ENCODE assay signal across 8 cellular contexts in the genomic region with DNA sequence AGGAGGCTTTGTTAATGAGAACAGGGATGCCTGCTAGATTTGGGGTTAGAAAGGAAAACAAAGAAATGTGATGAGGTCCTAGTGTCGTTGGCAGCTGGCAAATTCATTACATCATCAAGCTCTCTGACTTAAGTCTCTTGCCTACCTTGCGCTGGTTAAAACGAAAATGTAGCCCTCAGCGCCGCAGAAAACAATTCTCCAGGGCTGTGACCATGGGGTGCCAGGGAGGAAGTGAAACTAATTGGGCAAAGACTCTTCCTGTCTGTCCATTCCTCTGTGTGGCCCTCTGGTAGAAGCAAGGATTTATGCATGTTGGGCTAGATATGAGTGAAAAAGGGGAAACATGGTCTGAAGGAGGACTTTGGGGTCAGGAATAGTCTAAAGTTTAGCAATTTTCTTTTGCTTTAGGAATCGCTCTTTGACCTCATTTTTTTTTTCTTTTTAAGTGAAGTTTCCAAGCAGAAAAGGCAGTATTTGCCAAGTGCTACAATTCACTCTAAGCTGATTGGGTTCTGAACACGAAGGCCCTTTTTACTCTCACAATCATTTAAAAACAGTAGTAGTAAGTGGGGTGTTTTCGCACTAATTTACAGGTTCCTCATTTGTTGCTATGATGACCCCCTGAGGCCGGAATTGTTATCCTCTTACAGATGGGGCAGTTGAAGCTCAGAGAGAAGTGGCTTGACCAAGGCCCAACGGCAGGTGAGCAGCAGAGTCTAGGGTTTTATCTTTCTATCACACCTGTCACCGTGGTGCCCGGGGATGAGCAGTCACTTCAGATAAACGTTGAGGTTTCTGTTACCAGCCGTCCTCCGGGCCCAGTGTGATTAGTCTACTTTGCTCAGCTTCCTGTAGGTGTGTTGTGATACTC.
DNase-seq lines count a peak whose midpoint lies in the region; ATAC-seq, FAIRE-seq and TF ChIP-seq lines count a peak whose summit lies in the region.

No MANE protein-coding gene starts in this region.

- no peaks in the 10 kb centered on the region for H3K9me2 ChIP-seq in Loucy (replicated peaks; ENCODE audit: low read depth, low read length)

- H3K79me2 ChIP-seq in Loucy (ENCODE audit: insufficient read depth, low read length): peaks cover 44% of the 10 kb centered on the region

- H3F3A ChIP-seq in Loucy (ENCODE audit: low read depth): peaks cover 35% of the 10 kb centered on the region

- peaks cover 4% of the 10 kb centered on the region for H3K36me3 Mint-ChIP-seq in activated naive CD8-positive, alpha-beta T cell

- H3K36me3 ChIP-seq in Loucy (ENCODE audit: insufficient read depth, low read length): no peaks in the 10 kb centered on the region

- TF ChIP-seq CTCF in Loucy (conservative IDR thresholded peaks at IDR 0.05; ENCODE audit: low read length): peak; percentile 44

- H2AFZ ChIP-seq in Loucy (ENCODE audit: low read length): peak overlapping the region; percentile 10; the same call in 1 of the 2 replicates

- peak overlapping the region; percentile 94 for H3K27ac Mint-ChIP-seq in activated naive CD8-positive, alpha-beta T cell

- FAIRE-seq in RCC 7860 (lab: Jason Lieb, UNC): no peak

- H3K27me3 Mint-ChIP-seq in activated naive CD8-positive, alpha-beta T cell: no peaks in the 10 kb centered on the region

- H3K4me3 Mint-ChIP-seq in activated naive CD8-positive, alpha-beta T cell: peak overlapping the region; percentile 84

- peak overlapping the region; percentile 75 for H3K9ac ChIP-seq in Loucy (ENCODE audit: low read depth, low read length, poor library complexity, severe bottlenecking)

- peaks cover 84% of the 10 kb centered on the region for H3K4me1 ChIP-seq in Loucy (ENCODE audit: insufficient read depth, low read length, poor library complexity, severe bottlenecking)

- H3K9me3 ChIP-seq in Loucy (ENCODE audit: insufficient read depth, low read depth, low read length): peaks cover 5% of the 10 kb centered on the region; the same call in 1 of the 2 replicates

- H3K4me2 ChIP-seq in Loucy (ENCODE audit: low read depth, low read length, poor library complexity, severe bottlenecking): peak overlapping the region; percentile 77

- peaks cover 92% of the 10 kb centered on the region for H3K4me1 Mint-ChIP-seq in activated naive CD8-positive, alpha-beta T cell (ENCODE audit: low read depth)

- peak; percentile 64 to 65 for DNase-seq in stimulated activated CD4-positive, alpha-beta T cell treated with anti-CD3 and anti-CD28 coated beads, Interleukin-2, amount 100 ng/mL, for 24 hours
- DNase-seq in RCC 7860 (ENCODE audit: low spot score) (no peak), SW 1271 (lab: John Stamatoyannopoulos, UW) (no peak), DMS 273 treated with DMSO at 0.1 percent for 48 hours (lab: John Stamatoyannopoulos, UW) (no peak)

- no peaks in the 10 kb centered on the region for H4K20me1 ChIP-seq in Loucy (ENCODE audit: insufficient read depth, low read length, poor library complexity, severe bottlenecking)

- ATAC-seq in GM18868 (IDR thresholded peaks at IDR 0.05; ENCODE audit: unreplicated experiment) (peak; percentile 31), HG03565 (IDR thresholded peaks at IDR 0.05; ENCODE audit: unreplicated experiment) (no peak)

- peak overlapping the region; percentile 65 for H3K4me3 ChIP-seq in Loucy (ENCODE audit: low read length, poor library complexity, severe bottlenecking)

- no peaks in the 10 kb centered on the region for H3K27me3 ChIP-seq in Loucy (ENCODE audit: insufficient read depth, low read length, poor library complexity, severe bottlenecking)

- peaks cover 4% of the 10 kb centered on the region for H3K9me3 Mint-ChIP-seq in activated naive CD8-positive, alpha-beta T cell (ENCODE audit: low read depth)

Comparison
In these comparisons a context has a peak if more than half of its experiments do, and no peak if none do; other contexts are left out.
1. DNase-seq: peak in stimulated activated CD4-positive, alpha-beta T cell treated with anti-CD3 and anti-CD28 coated beads, Interleukin-2, amount 100 ng/mL, for 24 hours (2 of 2); none in RCC 7860 (single experiment), SW 1271 (0 of 2) and DMS 273 treated with DMSO at 0.1 percent for 48 hours (single experiment).